Comparison of ENCODE assay signal across 29 cellular contexts in the genomic region with DNA sequence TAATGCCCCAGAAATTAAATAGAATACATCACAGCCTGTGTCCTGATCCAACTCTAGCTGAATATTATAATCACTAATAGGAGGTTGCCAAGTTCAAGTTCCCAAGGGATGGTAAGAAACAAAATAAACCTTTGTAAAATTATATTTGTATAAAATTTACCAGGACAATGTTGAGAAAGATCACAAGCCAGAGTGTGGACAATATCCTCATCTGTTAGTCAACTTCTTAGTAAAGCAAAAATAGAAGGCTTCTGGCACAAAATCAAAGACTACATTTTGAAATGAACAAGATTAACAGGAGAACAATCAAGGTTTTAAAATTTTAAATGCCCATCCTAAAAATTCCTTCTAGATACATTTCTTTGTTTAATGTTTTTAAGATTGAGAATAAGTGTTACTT.
"Had no signal": no experiment of that assay in that cellular context is flagged by ENCODE, and none has a peak within 500 bp of the region (broad histone marks: within the 10 kb centered on the region; RNA-seq: fewer than 3 reads in every experiment).

No MANE protein-coding gene starts in this region.

- H3K27ac Mint-ChIP-seq: naive B cell; natural killer cell; nephron progenitor cell; neural progenitor cell; stimulated activated naive B cell treated with anti-CD40 and anti-IgM and Interleukin-4, amounts not matched to agents 10 μg/mL and 1 μg/mL and 100 μg/mL, for 72 hours; stimulated activated naive CD8-positive, alpha-beta T cell treated with anti-CD3 and anti-CD28 coated beads, Interleukin-15, Interleukin-2, amounts not matched to agents 100 ng/mL and 50 ng/mL, for 24 hours had no signal

- H3K4me3 Mint-ChIP-seq: naive B cell; natural killer cell; nephron progenitor cell; neural progenitor cell; stimulated activated naive B cell treated with anti-CD40 and anti-IgM and Interleukin-4, amounts not matched to agents 10 μg/mL and 1 μg/mL and 100 μg/mL, for 72 hours; stimulated activated naive CD8-positive, alpha-beta T cell treated with anti-CD3 and anti-CD28 coated beads, Interleukin-15, Interleukin-2, amounts not matched to agents 100 ng/mL and 50 ng/mL, for 24 hours had no signal

- H3K36me3 ChIP-seq: lower lobe of right lung, neural progenitor cell, neutrophil, right lobe of liver, suprapubic skin, thoracic aorta, tibial artery, upper lobe of right lung had no signal

- H3K9ac ChIP-seq: neural progenitor cell, parathyroid adenoma had no signal

- H3K4me3 ChIP-seq: lower lobe of right lung, neural progenitor cell, psoas muscle, right lobe of liver, skin epidermis, suprapubic skin, thoracic aorta, tibial artery, upper lobe of right lung had no signal

- H3K27me3 ChIP-seq: neural progenitor cell, neutrophil, right lobe of liver, suprapubic skin, tibial artery, upper lobe of right lung had no signal

- DNase-seq: hippocampal formation; kidney glomerular epithelial cell; left cardiac atrium; lower lobe of right lung; mammary epithelial cell; mesenchymal stem cell; naive B cell; natural killer cell; nephron progenitor cell; occipital lobe; psoas muscle; right lobe of liver; stimulated activated CD4-positive, alpha-beta T cell treated with anti-CD3 and anti-CD28 coated beads, Interleukin-12 subunit alpha, Interleukin-12 subunit beta, amount 100 ng/mL, for 4 hours; stimulated activated CD4-positive, alpha-beta T cell treated with anti-CD3 and anti-CD28 coated beads, Interleukin-15, amount 100 ng/mL, for 24 hours; stimulated activated CD4-positive, alpha-beta T cell treated with anti-CD3 and anti-CD28 coated beads, Interleukin-2, amount 100 ng/mL, for 24 hours; stimulated activated CD4-positive, alpha-beta T cell treated with anti-CD3 and anti-CD28 coated beads, Interleukin-4, amount 100 ng/mL, for 1 hour; stimulated activated naive B cell treated with anti-CD40 and anti-IgM and Interleukin-4, amounts not matched to agents 10 μg/mL and 1 μg/mL and 100 μg/mL, for 72 hours; tibial artery; trophoblast cell; upper lobe of right lung had no signal

- FAIRE-seq: keratinocyte, urothelium cell line had no signal

- H2AFZ ChIP-seq: neural progenitor cell, parathyroid adenoma had no signal

- H3K4me1 ChIP-seq: lower lobe of right lung, neural progenitor cell, parathyroid adenoma, psoas muscle, right lobe of liver, tibial artery had no signal

- H3K79me2 ChIP-seq: parathyroid adenoma had no signal

- H3K27ac ChIP-seq: lower lobe of right lung, neural progenitor cell, neutrophil, parathyroid adenoma, psoas muscle, right lobe of liver, skin epidermis, suprapubic skin, thoracic aorta, tibial artery, upper lobe of right lung had no signal

- H3K4me2 ChIP-seq: neural progenitor cell had no signal

- H3K27me3 Mint-ChIP-seq: naive B cell; stimulated activated naive B cell treated with anti-CD40 and anti-IgM and Interleukin-4, amounts not matched to agents 10 μg/mL and 1 μg/mL and 100 μg/mL, for 72 hours had no signal

- H3K36me3 Mint-ChIP-seq: naive B cell; natural killer cell; neural progenitor cell; stimulated activated naive B cell treated with anti-CD40 and anti-IgM and Interleukin-4, amounts not matched to agents 10 μg/mL and 1 μg/mL and 100 μg/mL, for 72 hours had no signal

- H3K9me3 ChIP-seq: lower lobe of right lung, neutrophil, psoas muscle, right lobe of liver, suprapubic skin, thoracic aorta, tibial artery, upper lobe of right lung had no signal

- H3K4me1 Mint-ChIP-seq: naive B cell; natural killer cell; neural progenitor cell; stimulated activated naive B cell treated with anti-CD40 and anti-IgM and Interleukin-4, amounts not matched to agents 10 μg/mL and 1 μg/mL and 100 μg/mL, for 72 hours had no signal

- H3K9me3 Mint-ChIP-seq: nephron progenitor cell; neural progenitor cell; stimulated activated naive B cell treated with anti-CD40 and anti-IgM and Interleukin-4, amounts not matched to agents 10 μg/mL and 1 μg/mL and 100 μg/mL, for 72 hours; stimulated activated naive CD8-positive, alpha-beta T cell treated with anti-CD3 and anti-CD28 coated beads, Interleukin-15, Interleukin-2, amounts not matched to agents 100 ng/mL and 50 ng/mL, for 24 hours had no signal
